ENCODE assay signal across 30 cellular contexts in genomic region chr10:49633327-49634045, GRCh38. TPM values are rescaled to one million over a fixed set of nuclear protein-coding genes. Genes with fewer than 3 reads are reported as not detected.
DNase-seq lines count a peak whose midpoint lies in the region; ATAC-seq, FAIRE-seq and TF ChIP-seq lines count a peak whose summit lies in the region.
"Had no signal": no experiment of that assay in that cellular context is flagged by ENCODE, and none has a peak within 500 bp of the region (broad histone marks: within the 10 kb centered on the region; RNA-seq: fewer than 3 reads in every experiment).

No MANE protein-coding gene starts in this region.

- H3K4me1 Mint-ChIP-seq in astrocyte (ENCODE audit: low read depth, unreplicated experiment): peaks cover 9% of the 10 kb centered on the region
- H3K4me1 Mint-ChIP-seq: activated naive CD8-positive, alpha-beta T cell treated with anti-CD3 and anti-CD28 coated beads, Interleukin-2, amount 10 ng/mL, durations not matched to agents 7 days and 5 days; brain; stimulated activated naive B cell treated with anti-CD40 and anti-IgM and Interleukin-4, amounts not matched to agents 10 μg/mL and 1 μg/mL and 100 μg/mL, for 72 hours had no signal

- H3K27ac ChIP-seq in astrocyte (ENCODE audit: low read depth, low read length): no peak overlapping the region
- no peak overlapping the region for H3K27ac ChIP-seq in spleen
- H3K27ac ChIP-seq: coronary artery, hepatocyte, pancreas, SK-N-MC, tibial artery had no signal

- H3K79me2 ChIP-seq in astrocyte (ENCODE audit: insufficient read depth, low read length): no peaks in the 10 kb centered on the region
- H3K79me2 ChIP-seq: hepatocyte had no signal

- 51 to 65% (median 51%) methylated on average over 12 to 13 of the region's 13 CpGs for WGBS in spleen, 5 donors

- H4K20me1 ChIP-seq in astrocyte (ENCODE audit: insufficient read depth, low read length): no peaks in the 10 kb centered on the region

- ATAC-seq in GM21447 (IDR thresholded peaks at IDR 0.05; ENCODE audit: unreplicated experiment) (no peak), esophagus mucosa (no peak), GM19328 (IDR thresholded peaks at IDR 0.05; ENCODE audit: unreplicated experiment) (no peak)
- ATAC-seq: GM12878; sciatic nerve; stimulated activated naive B cell treated with anti-CD40 and anti-IgM and Interleukin-4, amounts not matched to agents 10 μg/mL and 1 μg/mL and 100 μg/mL, for 72 hours had no signal

- H3K4me3 Mint-ChIP-seq in astrocyte (ENCODE audit: unreplicated experiment): no peak overlapping the region
- H3K4me3 Mint-ChIP-seq: activated naive CD8-positive, alpha-beta T cell treated with anti-CD3 and anti-CD28 coated beads, Interleukin-2, amount 10 ng/mL, durations not matched to agents 7 days and 5 days; activated T-helper 1 cell treated with anti-CD3 and anti-CD28 coated beads, Interleukin-12 subunit alpha, Interleukin-12 subunit beta, Interleukin-2, Interleukin-4 antibody, amounts not matched to agents 30 ng/mL and 10 ng/mL and 1 ng/mL, durations not matched to agents 14 hours and 24 hours and 36 hours; brain; stimulated activated naive B cell treated with anti-CD40 and anti-IgM and Interleukin-4, amounts not matched to agents 10 μg/mL and 1 μg/mL and 100 μg/mL, for 72 hours had no signal

- H3K9me3 Mint-ChIP-seq in astrocyte (ENCODE audit: unreplicated experiment): no peaks in the 10 kb centered on the region
- H3K9me3 Mint-ChIP-seq: activated naive CD8-positive, alpha-beta T cell treated with anti-CD3 and anti-CD28 coated beads, Interleukin-2, amount 10 ng/mL, durations not matched to agents 7 days and 5 days; activated T-helper 1 cell treated with anti-CD3 and anti-CD28 coated beads, Interleukin-12 subunit alpha, Interleukin-12 subunit beta, Interleukin-2, Interleukin-4 antibody, amounts not matched to agents 30 ng/mL and 10 ng/mL and 1 ng/mL, durations not matched to agents 14 hours and 24 hours and 36 hours; brain; stimulated activated naive B cell treated with anti-CD40 and anti-IgM and Interleukin-4, amounts not matched to agents 10 μg/mL and 1 μg/mL and 100 μg/mL, for 72 hours had no signal

- FAIRE-seq in astrocyte (lab: Jason Lieb, UNC): no peak
- FAIRE-seq: GM12878, GM19239, H54, pancreas had no signal

- TF ChIP-seq POLR2A in spleen (IDR thresholded peaks at IDR 0.05): no peak

- no peak overlapping the region for H3K9ac ChIP-seq in astrocyte (ENCODE audit: low read length)

- H3K4me2 ChIP-seq in astrocyte (ENCODE audit: low read length): no peak overlapping the region
- H3K4me2 ChIP-seq: hepatocyte had no signal

- H3K27ac Mint-ChIP-seq in astrocyte (ENCODE audit: unreplicated experiment): peak overlapping the region; percentile 82
- H3K27ac Mint-ChIP-seq: activated naive CD8-positive, alpha-beta T cell treated with anti-CD3 and anti-CD28 coated beads, Interleukin-2, amount 10 ng/mL, durations not matched to agents 7 days and 5 days; activated T-helper 1 cell treated with anti-CD3 and anti-CD28 coated beads, Interleukin-12 subunit alpha, Interleukin-12 subunit beta, Interleukin-2, Interleukin-4 antibody, amounts not matched to agents 30 ng/mL and 10 ng/mL and 1 ng/mL, durations not matched to agents 14 hours and 24 hours and 36 hours; stimulated activated naive B cell treated with anti-CD40 and anti-IgM and Interleukin-4, amounts not matched to agents 10 μg/mL and 1 μg/mL and 100 μg/mL, for 72 hours had no signal

- H2AFZ ChIP-seq in astrocyte (ENCODE audit: low read depth, low read length): no peak overlapping the region
- H2AFZ ChIP-seq: hepatocyte had no signal

- TF ChIP-seq CTCF in astrocyte (IDR thresholded peaks at IDR 0.05; ENCODE audit: insufficient read depth, low read depth, low read length) (no peak), spleen (IDR thresholded peaks at IDR 0.05 in 8 of 11, conservative IDR thresholded peaks at IDR 0.05 in 3 of 11) (no peak)

- H3K27me3 ChIP-seq in astrocyte (ENCODE audit: insufficient read depth, low read length) (peaks cover 3% of the 10 kb centered on the region), spleen (replicated peaks in 1 of 7) (peaks cover 0 to 13% (median 0%) of the 10 kb centered on the region in 7 donors)
- H3K27me3 ChIP-seq: pancreas had no signal

- peak in 2 of 3 experiments; percentile 16 to 51 for DNase-seq in NCI-H1417 (lab: John Stamatoyannopoulos, UW)
- DNase-seq in NCI-H1417 treated with DMSO at 0.1 percent for 48 hours (lab: John Stamatoyannopoulos, UW): no peak
- DNase-seq in NCI-H2227 (lab: John Stamatoyannopoulos, UW; ENCODE audit: unreplicated experiment): peak; percentile 36
- no peak for DNase-seq in astrocyte (ENCODE audit: low read depth)
- DNase-seq in spleen: peak; percentile 54
- DNase-seq: 8988T; activated naive CD8-positive, alpha-beta T cell treated with anti-CD3 and anti-CD28 coated beads, Interleukin-2, amount 10 ng/mL, durations not matched to agents 7 days and 5 days; C1 segment of cervical spinal cord; NCI-H510A; pancreas; stimulated activated naive B cell treated with anti-CD40 and anti-IgM and Interleukin-4, amounts not matched to agents 10 μg/mL and 1 μg/mL and 100 μg/mL, for 72 hours; T-helper 9 cell had no signal

- H3K4me3 ChIP-seq in astrocyte (ENCODE audit: insufficient read depth, low read depth, low read length) (no peak overlapping the region), spleen (no peak overlapping the region)
- H3K4me3 ChIP-seq: coronary artery, GM12878, hepatocyte, lung, pancreas, SK-N-MC, tibial artery had no signal

- no peaks in the 10 kb centered on the region for H3K9me3 ChIP-seq in astrocyte (ENCODE audit: insufficient read depth, low read depth, low read length)
- no peaks in the 10 kb centered on the region for H3K9me3 ChIP-seq in spleen
- H3K9me3 ChIP-seq: pancreas, tibial artery had no signal

- H3K4me1 ChIP-seq in astrocyte (ENCODE audit: insufficient read depth, low read length) (no peaks in the 10 kb centered on the region), spleen (no peaks in the 10 kb centered on the region)
- H3K4me1 ChIP-seq: pancreas, tibial artery had no signal

- no peaks in the 10 kb centered on the region for H3K36me3 Mint-ChIP-seq in astrocyte (ENCODE audit: low read depth, unreplicated experiment)
- H3K36me3 Mint-ChIP-seq: activated naive CD8-positive, alpha-beta T cell treated with anti-CD3 and anti-CD28 coated beads, Interleukin-2, amount 10 ng/mL, durations not matched to agents 7 days and 5 days; brain; stimulated activated naive B cell treated with anti-CD40 and anti-IgM and Interleukin-4, amounts not matched to agents 10 μg/mL and 1 μg/mL and 100 μg/mL, for 72 hours had no signal

- peaks cover 17% of the 10 kb centered on the region for H3K27me3 Mint-ChIP-seq in astrocyte (ENCODE audit: low read depth, unreplicated experiment)

- intact Hi-C loops in spleen (cut with DNase I; ENCODE audit: low total_unique reads): no loop called here

- H3K36me3 ChIP-seq in astrocyte (ENCODE audit: insufficient read depth, low read length) (no peaks in the 10 kb centered on the region), spleen (no peaks in the 10 kb centered on the region)
- H3K36me3 ChIP-seq: pancreas, tibial artery had no signal

RNA-seq across cellular contexts. Expression of gene CHAT, which starts 19.6 kb away (rescaled TPM):
- 0.12 and 1.00 TPM in 2 replicates for total RNA-seq in astrocyte
- not detected for total RNA-seq in spleen
- not detected for polyA plus RNA-seq in spleen
- not detected for total RNA-seq in esophagus mucosa
- total RNA-seq: activated CD8-positive, alpha-beta memory T cell treated with anti-CD3 and anti-CD28 coated beads for 36 hours; activated naive CD8-positive, alpha-beta T cell treated with anti-CD3 and anti-CD28 coated beads, Interleukin-2, amount 10 ng/mL, durations not matched to agents 7 days and 5 days; GM12878; IMR-90; lung; MCF 10A; myocyte; sciatic nerve had no signal
- polyA plus RNA-seq: GM12878, hepatocyte, IMR-90, lung, pancreas had no signal

RNA-seq across cellular contexts. Expression of gene SLC18A3, which starts 23.4 kb away (rescaled TPM):
- total RNA-seq in astrocyte: 1.0 and 4.6 TPM in 2 replicates
- total RNA-seq in spleen: not detected
- not detected for polyA plus RNA-seq in spleen
- total RNA-seq in esophagus mucosa: not detected
- total RNA-seq: activated CD8-positive, alpha-beta memory T cell treated with anti-CD3 and anti-CD28 coated beads for 36 hours; activated naive CD8-positive, alpha-beta T cell treated with anti-CD3 and anti-CD28 coated beads, Interleukin-2, amount 10 ng/mL, durations not matched to agents 7 days and 5 days; activated T-helper 1 cell treated with anti-CD3 and anti-CD28 coated beads, Interleukin-12 subunit alpha, Interleukin-12 subunit beta, Interleukin-2, Interleukin-4 antibody, amounts not matched to agents 30 ng/mL and 10 ng/mL and 1 ng/mL, durations not matched to agents 14 hours and 24 hours and 36 hours; GM12878; IMR-90; lung; MCF 10A; myocyte; sciatic nerve had no signal
- polyA plus RNA-seq: GM12878, IMR-90, lung had no signal

RNA-seq across cellular contexts. Expression of gene C10orf53, which starts 46.0 kb away (rescaled TPM):
- not detected in 2 replicates for total RNA-seq in astrocyte
- not detected for total RNA-seq in spleen
- not detected for polyA plus RNA-seq in spleen
- not detected for total RNA-seq in esophagus mucosa
- total RNA-seq: activated CD8-positive, alpha-beta memory T cell treated with anti-CD3 and anti-CD28 coated beads for 36 hours; activated naive CD8-positive, alpha-beta T cell treated with anti-CD3 and anti-CD28 coated beads, Interleukin-2, amount 10 ng/mL, durations not matched to agents 7 days and 5 days; activated T-helper 1 cell treated with anti-CD3 and anti-CD28 coated beads, Interleukin-12 subunit alpha, Interleukin-12 subunit beta, Interleukin-2, Interleukin-4 antibody, amounts not matched to agents 30 ng/mL and 10 ng/mL and 1 ng/mL, durations not matched to agents 14 hours and 24 hours and 36 hours; GM12878; hepatocyte; IMR-90; MCF 10A; myocyte; pancreas; sciatic nerve had no signal
- polyA plus RNA-seq: GM12878, hepatocyte, IMR-90, lung, pancreas had no signal

Comparison
In these comparisons a context has a peak if more than half of its experiments do, and no peak if none do; other contexts are left out.
1. DNase-seq: peak in NCI-H1417 (2 of 3), NCI-H2227 (single experiment) and spleen (single experiment); none in NCI-H1417 treated with DMSO at 0.1 percent for 48 hours (single experiment) and astrocyte (single experiment).